In the genomic region with DNA sequence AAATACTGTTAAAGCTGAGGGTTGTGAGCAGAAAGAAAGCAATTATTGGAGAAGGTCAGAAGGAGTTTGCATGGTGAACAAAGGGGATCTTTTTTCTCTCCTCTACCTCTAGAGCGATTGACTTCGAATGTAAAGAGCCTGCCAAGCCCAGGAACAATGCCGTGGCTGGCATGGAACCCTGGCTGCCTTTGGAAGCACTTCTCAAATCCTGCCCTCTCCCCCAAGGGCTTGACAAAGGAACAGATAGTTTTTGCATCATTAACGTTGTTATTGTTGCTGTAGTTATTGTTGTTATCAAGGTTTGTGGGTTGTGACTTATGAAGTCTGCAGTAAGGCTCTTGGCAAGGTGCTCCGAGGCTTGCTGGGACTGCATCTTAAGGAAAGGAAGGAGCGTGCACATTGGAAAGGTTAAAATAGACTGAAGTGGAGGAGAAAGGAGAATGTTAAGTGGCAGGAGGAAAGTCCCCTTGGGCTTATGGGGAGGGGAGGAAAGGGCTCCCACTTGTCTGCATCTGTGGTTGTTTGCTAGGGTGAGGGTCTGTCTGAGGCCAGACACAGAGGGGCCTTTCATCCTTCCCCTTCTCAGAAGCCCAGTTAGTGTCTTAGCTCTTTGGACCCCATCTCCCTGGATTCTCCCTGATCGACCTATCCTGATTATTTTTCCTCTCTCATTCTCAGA, we compare ENCODE assay signal across 21 cellular contexts. TPM values are rescaled to one million over a fixed set of nuclear protein-coding genes. Genes with fewer than 3 reads are reported as not detected.
A peak's percentile ranks its signal among the peaks of the same experiment; 100 is the strongest.
DNase-seq lines count a peak whose midpoint lies in the region; ATAC-seq, FAIRE-seq and TF ChIP-seq lines count a peak whose summit lies in the region.
"Had no signal": no experiment of that assay in that cellular context is flagged by ENCODE, and none has a peak within 500 bp of the region (broad histone marks: within the 10 kb centered on the region; RNA-seq: fewer than 3 reads in every experiment).

No MANE protein-coding gene starts in this region.

- no peak overlapping the region for H2BK15ac ChIP-seq in IMR-90 (ENCODE audit: low read depth, low read length)

- CTCF ChIA-PET in IMR-90 (lab: Yijun Ruan, JAX): no interaction called here
- CTCF ChIA-PET in HepG2 (lab: Yijun Ruan, JAX; ENCODE audit: low intra/inter-chr PET ratio, low total read pairs): no interaction called here

- H4K20me1 ChIP-seq in IMR-90 (ENCODE audit: insufficient read depth, low read length) (peaks cover 92% of the 10 kb centered on the region), astrocyte (ENCODE audit: insufficient read depth, low read length) (peaks cover 97% of the 10 kb centered on the region), HepG2 (ENCODE audit: insufficient read depth, low read length) (peaks cover 62% of the 10 kb centered on the region), smooth muscle cell (ENCODE audit: low read depth) (peaks cover 97% of the 10 kb centered on the region), MM.1S (ENCODE audit: insufficient read depth, low read length) (peaks cover 6% of the 10 kb centered on the region; the same call in 1 of the 2 replicates)

- intact Hi-C loops in IMR-90 (cut with micrococcal nuclease) (no loop called here), HepG2 (cut with micrococcal nuclease; ENCODE audit: unreplicated experiment) (no loop called here)

- H3K4me1 Mint-ChIP-seq in astrocyte (ENCODE audit: low read depth, unreplicated experiment): peaks cover 90% of the 10 kb centered on the region

- 63% methylated on average over 2 of the region's 7 CpGs; no CpG with 5 or more reads in 1 of the 2 experiments for whole genome bisulfite sequencing in IMR-90 (ENCODE audit: extremely low coverage in 2 of 2, insufficient read length in 1 of 2), 2 experiments
- 51% methylated on average over 4 of the region's 7 CpGs for WGBS in HepG2 (ENCODE audit: low lambda C conversion rate)
- 85% methylated on average over 7 of the region's 7 CpGs for WGBS in smooth muscle cell (ENCODE audit: low lambda C conversion rate)

- H3K56ac ChIP-seq in IMR-90 (ENCODE audit: extremely low read depth, insufficient read depth, low read length): no peak overlapping the region

- peaks cover 21% of the 10 kb centered on the region; the same call in 1 of the 2 replicates for H3K9me1 ChIP-seq in IMR-90 (ENCODE audit: insufficient read depth, low read length)

- H2AFZ ChIP-seq in IMR-90 (replicated peaks; ENCODE audit: low read length, poor library complexity): no peak overlapping the region
- H2AFZ ChIP-seq in astrocyte (ENCODE audit: low read depth, low read length): no peak overlapping the region
- no peak overlapping the region for H2AFZ ChIP-seq in HepG2 (ENCODE audit: low read length)
- H2AFZ ChIP-seq in smooth muscle cell (ENCODE audit: low read depth): no peak overlapping the region
- H2AFZ ChIP-seq in MM.1S (ENCODE audit: low read length): no peak overlapping the region

- ATAC-seq in IMR-90 (ENCODE audit: low read depth): no peak
- ATAC-seq in HepG2: no peak
- no peak for ATAC-seq in GM21717 (IDR thresholded peaks at IDR 0.05; ENCODE audit: unreplicated experiment)

- peaks cover 89% of the 10 kb centered on the region for H3K79me2 ChIP-seq in astrocyte (ENCODE audit: insufficient read depth, low read length)
- H3K79me2 ChIP-seq in HepG2 (ENCODE audit: insufficient read depth, low read length): peaks cover 85% of the 10 kb centered on the region
- peaks cover 86% of the 10 kb centered on the region for H3K79me2 ChIP-seq in smooth muscle cell (ENCODE audit: low read depth)
- H3K79me2 ChIP-seq in MM.1S (ENCODE audit: low read length): peaks cover 98% of the 10 kb centered on the region

- BruUV-seq in IMR-90 (replicated peaks; lab: Mats Ljungman, UMichigan): no TSS peak
- BruUV-seq in HepG2 (replicated peaks; lab: Mats Ljungman, UMichigan): no TSS peak

- H2AK5ac ChIP-seq in IMR-90 (ENCODE audit: low read depth, low read length): no peak overlapping the region

- no peak overlapping the region for H2BK120ac ChIP-seq in IMR-90 (ENCODE audit: low read depth, low read length)

- H3K9me3 ChIP-seq in IMR-90 (ENCODE audit: control insufficient read depth, insufficient read depth, low read length) (no peaks in the 10 kb centered on the region), astrocyte (ENCODE audit: insufficient read depth, low read depth, low read length) (no peaks in the 10 kb centered on the region), HepG2 (ENCODE audit: low read length) (no peaks in the 10 kb centered on the region), smooth muscle cell (replicated peaks; ENCODE audit: low read depth) (no peaks in the 10 kb centered on the region), MM.1S (replicated peaks; ENCODE audit: insufficient read depth, low read length) (no peaks in the 10 kb centered on the region)
- H3K9me3 ChIP-seq: uterus had no signal

- H3K9ac ChIP-seq in IMR-90 (ENCODE audit: low read depth, low read length) (no peak overlapping the region), astrocyte (ENCODE audit: low read length) (no peak overlapping the region), HepG2 (ENCODE audit: insufficient read depth, low read depth, low read length) (0 out of 2 replicates have a peak overlapping the region, but pooled peaks have one; percentile 9), smooth muscle cell (ENCODE audit: low read depth) (no peak overlapping the region), MM.1S (ENCODE audit: low read length) (no peak overlapping the region)

- peak overlapping the region; percentile 25 for H3K4me3 Mint-ChIP-seq in astrocyte (ENCODE audit: unreplicated experiment)
- H3K4me3 Mint-ChIP-seq: activated CD4-positive, alpha-beta T cell treated with anti-CD3 and anti-CD28 coated beads, Interleukin-2, amount 10 ng/mL, durations not matched to agents 7 days and 5 days; activated T-helper 1 cell treated with anti-CD3 and anti-CD28 coated beads, Interleukin-12 subunit alpha, Interleukin-12 subunit beta, Interleukin-2, Interleukin-4 antibody, amounts not matched to agents 30 ng/mL and 10 ng/mL and 1 ng/mL, durations not matched to agents 14 hours and 24 hours and 36 hours; immature natural killer cell; T-helper 1 cell treated with Interleukin-12 subunit alpha and Interleukin-12 subunit beta and Interleukin-4 antibody, amounts not matched to agents 30 μg/mL and 1 μg/mL, for 36 hours had no signal

- no peak overlapping the region for H3K18ac ChIP-seq in IMR-90 (ENCODE audit: low read depth, low read length)

- TF ChIP-seq RAD21 in IMR-90 (IDR thresholded peaks at IDR 0.05; ENCODE audit: low read length) (no peak), HepG2 (CRISPR knock-in tag; IDR thresholded peaks at IDR 0.05) (no peak)

- H4K8ac ChIP-seq in IMR-90 (ENCODE audit: low read depth in 2 of 2, low read length in 2 of 2): no peak overlapping the region

- POLR2A ChIA-PET in IMR-90 (lab: Charles Lee; ENCODE audit: unreplicated experiment) (no interaction called here), HepG2 (lab: Yijun Ruan, JAX) (interaction anchor here (1.1 kb wide), 1 partner anchor 15 kb away, joined by 4 read pairs; no protein-coding TSS in a partner anchor)

- TF ChIP-seq POLR2A in IMR-90 (IDR thresholded peaks at IDR 0.05; ENCODE audit: low read depth, low read length) (no peak), HepG2 (IDR thresholded peaks at IDR 0.05; ENCODE audit: insufficient read depth in 1 of 2, low read depth in 2 of 2, low read length in 2 of 2) (no peak)

- H3K36me3 ChIP-seq in IMR-90 (ENCODE audit: control insufficient read depth, insufficient read depth, low read length): no peaks in the 10 kb centered on the region
- H3K36me3 ChIP-seq in astrocyte (ENCODE audit: insufficient read depth, low read length): no peaks in the 10 kb centered on the region
- H3K36me3 ChIP-seq in HepG2 (replicated peaks in 1 of 2; ENCODE audit: control insufficient read depth in 1 of 2, insufficient read depth in 2 of 2, low read length in 2 of 2): peaks cover 0 to 3% of the 10 kb centered on the region in 2 experiments; a peak in 2 of 5 replicates
- H3K36me3 ChIP-seq in smooth muscle cell (ENCODE audit: low read depth): no peaks in the 10 kb centered on the region
- H3K36me3 ChIP-seq in MM.1S (replicated peaks; ENCODE audit: insufficient read depth, low read length): no peaks in the 10 kb centered on the region
- H3K36me3 ChIP-seq: uterus had no signal

- H4K5ac ChIP-seq in IMR-90 (ENCODE audit: low read depth, low read length): no peak overlapping the region

- peaks cover 34 to 82% of the 10 kb centered on the region in 2 experiments; a peak in 3 of 4 replicates for H3K79me1 ChIP-seq in IMR-90 (ENCODE audit: low read depth in 1 of 2, low read length in 2 of 2)

- in situ Hi-C loops in IMR-90 (cut with MboI; ENCODE audit: low sequenced_read_pairs) (no loop called here), HepG2 (cut with HindIII; ENCODE audit: extremely low pct_ligation_motif_present, low pct_unique_long_range_greater_than_20kb) (no loop called here)

- TF ChIP-seq CTCF in IMR-90 (conservative IDR thresholded peaks at IDR 0.05; ENCODE audit: low read depth, low read length) (no peak), astrocyte (IDR thresholded peaks at IDR 0.05; ENCODE audit: insufficient read depth, low read depth, low read length) (no peak), HepG2 (CRISPR knock-in tag; IDR thresholded peaks at IDR 0.05) (no peak), smooth muscle cell (IDR thresholded peaks at IDR 0.05; ENCODE audit: borderline replicate concordance, insufficient read depth, poor library complexity, severe bottlenecking) (no peak), MM.1S (IDR thresholded peaks at IDR 0.05; ENCODE audit: low read length) (no peak)

- H3K27ac ChIP-seq in IMR-90 (ENCODE audit: insufficient read depth, low read length) (no peak overlapping the region), astrocyte (ENCODE audit: low read depth, low read length) (no peak overlapping the region), HepG2 (ENCODE audit: extremely low read length, insufficient read depth, low read length) (peak overlapping the region; percentile 83), smooth muscle cell (ENCODE audit: low read depth) (no peak overlapping the region), MM.1S (ENCODE audit: low read length) (no peak overlapping the region)
- H3K27ac ChIP-seq: C4-2B, uterus had no signal

- no peaks in the 10 kb centered on the region for H3K9me2 ChIP-seq in MM.1S (replicated peaks; ENCODE audit: insufficient read depth, low read length)

- FAIRE-seq in astrocyte (lab: Jason Lieb, UNC): no peak
- no peak for FAIRE-seq in HepG2 (lab: Jason Lieb, UNC)
- FAIRE-seq: GM12892, GM19239 had no signal

- H2BK5ac ChIP-seq in IMR-90 (ENCODE audit: low read depth, low read length, poor library complexity, severe bottlenecking): no peak overlapping the region

- H3K36me3 Mint-ChIP-seq in astrocyte (ENCODE audit: low read depth, unreplicated experiment): peaks cover 2% of the 10 kb centered on the region
- H3K36me3 Mint-ChIP-seq: immature natural killer cell had no signal

- H3K14ac ChIP-seq in IMR-90 (replicated peaks; ENCODE audit: low read depth, low read length): 0 out of 2 replicates have a peak overlapping the region, but pooled peaks have one; percentile 28

- H3K4me1 ChIP-seq in IMR-90 (ENCODE audit: control insufficient read depth, insufficient read depth, low read length) (peaks cover 37% of the 10 kb centered on the region), astrocyte (ENCODE audit: insufficient read depth, low read length) (peaks cover 45% of the 10 kb centered on the region), HepG2 (ENCODE audit: insufficient read depth, low read length) (peaks cover 84% of the 10 kb centered on the region), smooth muscle cell (ENCODE audit: low read depth) (peaks cover 70% of the 10 kb centered on the region), MM.1S (ENCODE audit: low read length) (peaks cover 9% of the 10 kb centered on the region; the same call in 1 of the 2 replicates)

- no peak overlapping the region for H3K23ac ChIP-seq in IMR-90 (ENCODE audit: low read depth, low read length)

- DNase-seq in IMR-90 (no peak), astrocyte (ENCODE audit: low read depth) (peak; percentile 61), HepG2 (ENCODE audit: low spot score) (no peak), smooth muscle cell (lab: John Stamatoyannopoulos, UW; ENCODE audit: unreplicated experiment) (no peak), MM.1S (no peak)
- no peak for DNase-seq in activated CD8-positive, alpha-beta memory T cell treated with anti-CD3 and anti-CD28 coated beads for 24 hours
- DNase-seq: activated CD4-positive, alpha-beta T cell treated with anti-CD3 and anti-CD28 coated beads, Interleukin-2, amount 10 ng/mL, durations not matched to agents 7 days and 5 days; dorsolateral prefrontal cortex; immature natural killer cell; NCI-H1417 treated with DMSO at 0.1 percent for 48 hours; NCI-H510A treated with DMSO at 0.1 percent for 48 hours; stimulated activated CD4-positive, alpha-beta T cell treated with anti-CD3 and anti-CD28 coated beads, Interleukin-4, amount 100 ng/mL, for 4 hours; stimulated activated naive CD4-positive, alpha-beta T cell; uterus had no signal

- H3K27me3 Mint-ChIP-seq in astrocyte (ENCODE audit: low read depth, unreplicated experiment): no peaks in the 10 kb centered on the region
- H3K27me3 Mint-ChIP-seq: activated CD4-positive, alpha-beta T cell treated with anti-CD3 and anti-CD28 coated beads, Interleukin-2, amount 10 ng/mL, durations not matched to agents 7 days and 5 days; IgD-negative memory B cell had no signal

- H3K9me3 Mint-ChIP-seq in astrocyte (ENCODE audit: unreplicated experiment): no peaks in the 10 kb centered on the region
- H3K9me3 Mint-ChIP-seq: activated CD4-positive, alpha-beta T cell treated with anti-CD3 and anti-CD28 coated beads, Interleukin-2, amount 10 ng/mL, durations not matched to agents 7 days and 5 days; activated T-helper 1 cell treated with anti-CD3 and anti-CD28 coated beads, Interleukin-12 subunit alpha, Interleukin-12 subunit beta, Interleukin-2, Interleukin-4 antibody, amounts not matched to agents 30 ng/mL and 10 ng/mL and 1 ng/mL, durations not matched to agents 14 hours and 24 hours and 36 hours; immature natural killer cell; T-helper 1 cell treated with Interleukin-12 subunit alpha and Interleukin-12 subunit beta and Interleukin-4 antibody, amounts not matched to agents 30 μg/mL and 1 μg/mL, for 36 hours had no signal

- TF ChIP-seq EP300 in HepG2 (IDR thresholded peaks at IDR 0.05; ENCODE audit: low read depth in 2 of 2, low read length in 2 of 2) (no peak), HepG2 (CRISPR knock-in tag; IDR thresholded peaks at IDR 0.05; ENCODE audit: borderline replicate concordance) (no peak)

- peak overlapping the region; percentile 15 for H3K27ac Mint-ChIP-seq in astrocyte (ENCODE audit: unreplicated experiment)
- H3K27ac Mint-ChIP-seq: activated CD4-positive, alpha-beta T cell treated with anti-CD3 and anti-CD28 coated beads, Interleukin-2, amount 10 ng/mL, durations not matched to agents 7 days and 5 days; activated T-helper 1 cell treated with anti-CD3 and anti-CD28 coated beads, Interleukin-12 subunit alpha, Interleukin-12 subunit beta, Interleukin-2, Interleukin-4 antibody, amounts not matched to agents 30 ng/mL and 10 ng/mL and 1 ng/mL, durations not matched to agents 14 hours and 24 hours and 36 hours; immature natural killer cell had no signal

- peak overlapping the region; percentile 10; the same call in 1 of the 2 replicates for H3K4ac ChIP-seq in IMR-90 (ENCODE audit: low read depth, low read length)

- no peak overlapping the region for H4K91ac ChIP-seq in IMR-90 (ENCODE audit: insufficient read depth, low read depth, low read length)

- no peak overlapping the region for H3K4me2 ChIP-seq in IMR-90 (ENCODE audit: low read depth, low read length)
- peak overlapping the region; percentile 42 for H3K4me2 ChIP-seq in astrocyte (ENCODE audit: low read length)
- H3K4me2 ChIP-seq in HepG2 (ENCODE audit: low read depth, low read length): peak overlapping the region; percentile 75
- H3K4me2 ChIP-seq in smooth muscle cell: peak overlapping the region; percentile 69
- no peak overlapping the region for H3K4me2 ChIP-seq in MM.1S (ENCODE audit: low read depth, low read length)

- peaks cover 18% of the 10 kb centered on the region for H3F3A ChIP-seq in smooth muscle cell (ENCODE audit: low read depth)
- H3F3A ChIP-seq in MM.1S (ENCODE audit: insufficient read depth, low read length): no peaks in the 10 kb centered on the region

- H3K4me3 ChIP-seq in IMR-90 (ENCODE audit: insufficient read depth, low read depth, low read length): no peak overlapping the region
- H3K4me3 ChIP-seq in astrocyte (ENCODE audit: insufficient read depth, low read depth, low read length): no peak overlapping the region
- H3K4me3 ChIP-seq in HepG2 (replicated peaks in 1 of 3; ENCODE audit: insufficient read depth in 1 of 3, low read depth in 2 of 3, low read length in 3 of 3): peak overlapping the region in 1 of 3 experiments; percentile 61; a peak in 2 of 6 replicates
- no peak overlapping the region for H3K4me3 ChIP-seq in smooth muscle cell
- H3K4me3 ChIP-seq in MM.1S (ENCODE audit: low read length): no peak overlapping the region
- H3K4me3 ChIP-seq: uterus had no signal

- H3K27me3 ChIP-seq in IMR-90 (ENCODE audit: control insufficient read depth, insufficient read depth, low read length): peaks cover 5% of the 10 kb centered on the region
- H3K27me3 ChIP-seq in astrocyte (ENCODE audit: insufficient read depth, low read length): peaks cover 14% of the 10 kb centered on the region
- H3K27me3 ChIP-seq in HepG2 (ENCODE audit: control insufficient read depth in 1 of 2, insufficient read depth in 2 of 2, low read length in 2 of 2): no peaks in the 10 kb centered on the region
- H3K27me3 ChIP-seq in smooth muscle cell (ENCODE audit: low read depth): no peaks in the 10 kb centered on the region
- H3K27me3 ChIP-seq in MM.1S (replicated peaks; ENCODE audit: insufficient read depth, low read length): no peaks in the 10 kb centered on the region
- H3K27me3 ChIP-seq: dorsolateral prefrontal cortex, uterus had no signal

- dilution Hi-C loops in IMR-90 (cut with HindIII; ENCODE audit: low sequenced_read_pairs, unreplicated experiment): no loop called here

- no peak overlapping the region for H2AK9ac ChIP-seq in IMR-90 (replicated peaks; ENCODE audit: low read depth, low read length, poor library complexity)

- 0 out of 2 replicates have a peak overlapping the region, but pooled peaks have one; percentile 1 for H2BK20ac ChIP-seq in IMR-90 (ENCODE audit: low read depth, low read length)

RNA-seq across cellular contexts. Expression of a gene that starts 16.8 kb away (rescaled TPM):
- total RNA-seq in IMR-90 (2012; rRNA removed) (19.4 and 21.4 TPM in 2 replicates), astrocyte (77.5 and 86.5 TPM in 2 replicates), HepG2 (2016; rRNA removed; fragmentation: Illumina TruSeq; extraction: Trizol) (19.5 and 51.3 TPM in 2 replicates), smooth muscle cell (65.4 and 85.7 TPM in 2 replicates)
- polyA plus RNA-seq in IMR-90 (2012; rRNA removed) (37.7 and 42.0 TPM in 2 replicates), HepG2 (2011; rRNA removed) (65.3 and 74.3 TPM in 2 replicates), smooth muscle cell (96.9 and 102 TPM in 2 replicates)
- 30.5 and 45.0 TPM in 2 replicates for polyA plus RNA-seq in IMR-90 (2012; cell fraction: cytosol; rRNA removed)
- polyA plus RNA-seq in IMR-90 (2012; cell fraction: nucleus; rRNA removed; ENCODE audit: low replicate concordance): 22.6 and 46.8 TPM in 2 replicates
- 13.0 and 13.1 TPM in 2 replicates for total RNA-seq in HepG2 (2016; cell fraction: cytosol; rRNA removed; fragmentation: Illumina TruSeq; extraction: Trizol; ENCODE audit: low read depth)
- total RNA-seq in HepG2 (2016; cell fraction: insoluble cytoplasmic fraction; rRNA removed; fragmentation: Illumina TruSeq; extraction: Trizol): 19.8 and 48.1 TPM in 2 replicates
- total RNA-seq in HepG2 (2016; cell fraction: membrane; rRNA removed; fragmentation: Illumina TruSeq; extraction: Trizol): 12.9 and 15.5 TPM in 2 replicates
- 46.1 and 55.1 TPM in 2 replicates for total RNA-seq in HepG2 (2016; cell fraction: nucleus; rRNA removed; fragmentation: Illumina TruSeq; extraction: Trizol)
- polyA plus RNA-seq in HepG2 (2011; cell fraction: cytosol; rRNA removed): 68.0 and 77.8 TPM in 2 replicates
- polyA plus RNA-seq in HepG2 (2011; cell fraction: nucleus; rRNA removed): 56.4 and 59.5 TPM in 2 replicates
- 60.1 and 65.8 TPM in 2 replicates for polyA plus RNA-seq in HepG2 (2012)
- 9.4 and 9.5 TPM in 2 replicates for polyA plus RNA-seq in HepG2 (2016; cell fraction: cytosol; fragmentation: Illumina TruSeq; extraction: Trizol; ENCODE audit: low read depth)
- 26.4 and 30.6 TPM in 2 replicates for polyA plus RNA-seq in HepG2 (2016; cell fraction: insoluble cytoplasmic fraction; fragmentation: Illumina TruSeq; extraction: Trizol; ENCODE audit: low read depth)
- 13.4 and 13.9 TPM in 2 replicates for polyA plus RNA-seq in HepG2 (2016; cell fraction: membrane; fragmentation: Illumina TruSeq; extraction: Trizol; ENCODE audit: low read depth)
- 125 and 129 TPM in 2 replicates for polyA plus RNA-seq in HepG2 (2016; cell fraction: nucleus; fragmentation: Illumina TruSeq; extraction: Trizol; ENCODE audit: insufficient read depth, low read depth)
- polyA minus RNA-seq in HepG2 (2011; rRNA and poly(A)+ RNA removed; ENCODE audit: low replicate concordance): 15.2 and 37.2 TPM in 2 replicates
- polyA minus RNA-seq in HepG2 (2011; cell fraction: cytosol; rRNA and poly(A)+ RNA removed): 23.6 and 33.0 TPM in 2 replicates
- 37.1 and 44.5 TPM in 2 replicates for polyA minus RNA-seq in HepG2 (2011; cell fraction: nucleus; rRNA and poly(A)+ RNA removed)

RNA-seq across cellular contexts. Expression of a gene that starts 56.0 kb away (rescaled TPM):
- total RNA-seq in IMR-90 (2012; rRNA removed) (not detected in 2 replicates), astrocyte (1.0 and 2.1 TPM in 2 replicates), HepG2 (2016; rRNA removed; fragmentation: Illumina TruSeq; extraction: Trizol) (not detected in 2 replicates), smooth muscle cell (3.0 TPM in 1 of 2 replicates, not detected in the other)
- polyA plus RNA-seq in IMR-90 (2012; rRNA removed) (not detected in 2 replicates), HepG2 (2011; rRNA removed) (0.04 TPM in 1 of 2 replicates, not detected in the other), smooth muscle cell (0.92 TPM in 1 of 2 replicates, not detected in the other)
- not detected in 2 replicates for polyA plus RNA-seq in IMR-90 (2012; cell fraction: cytosol; rRNA removed)
- polyA plus RNA-seq in IMR-90 (2012; cell fraction: nucleus; rRNA removed; ENCODE audit: low replicate concordance): not detected in 2 replicates
- total RNA-seq in HepG2 (2016; cell fraction: cytosol; rRNA removed; fragmentation: Illumina TruSeq; extraction: Trizol; ENCODE audit: low read depth): not detected in 2 replicates
- not detected in 2 replicates for total RNA-seq in HepG2 (2016; cell fraction: insoluble cytoplasmic fraction; rRNA removed; fragmentation: Illumina TruSeq; extraction: Trizol)
- not detected in 2 replicates for total RNA-seq in HepG2 (2016; cell fraction: membrane; rRNA removed; fragmentation: Illumina TruSeq; extraction: Trizol)
- not detected in 2 replicates for total RNA-seq in HepG2 (2016; cell fraction: nucleus; rRNA removed; fragmentation: Illumina TruSeq; extraction: Trizol)
- polyA plus RNA-seq in HepG2 (2011; cell fraction: cytosol; rRNA removed): not detected in 2 replicates
- 0.03 TPM in 2 replicates for polyA plus RNA-seq in HepG2 (2011; cell fraction: nucleus; rRNA removed)
- polyA plus RNA-seq in HepG2 (2012): not detected in 2 replicates
- polyA plus RNA-seq in HepG2 (2016; cell fraction: cytosol; fragmentation: Illumina TruSeq; extraction: Trizol; ENCODE audit: low read depth): not detected in 2 replicates
- not detected in 2 replicates for polyA plus RNA-seq in HepG2 (2016; cell fraction: insoluble cytoplasmic fraction; fragmentation: Illumina TruSeq; extraction: Trizol; ENCODE audit: low read depth)
- not detected in 2 replicates for polyA plus RNA-seq in HepG2 (2016; cell fraction: membrane; fragmentation: Illumina TruSeq; extraction: Trizol; ENCODE audit: low read depth)
- not detected in 2 replicates for polyA plus RNA-seq in HepG2 (2016; cell fraction: nucleus; fragmentation: Illumina TruSeq; extraction: Trizol; ENCODE audit: insufficient read depth, low read depth)
- polyA minus RNA-seq in HepG2 (2011; rRNA and poly(A)+ RNA removed; ENCODE audit: low replicate concordance): not detected in 2 replicates
- polyA minus RNA-seq in HepG2 (2011; cell fraction: cytosol; rRNA and poly(A)+ RNA removed): not detected in 2 replicates
- polyA minus RNA-seq in HepG2 (2011; cell fraction: nucleus; rRNA and poly(A)+ RNA removed): not detected in 2 replicates
- total RNA-seq: activated CD4-positive, alpha-beta T cell treated with anti-CD3 and anti-CD28 coated beads, Interleukin-2, amount 10 ng/mL, durations not matched to agents 7 days and 5 days; activated T-helper 1 cell treated with anti-CD3 and anti-CD28 coated beads, Interleukin-12 subunit alpha, Interleukin-12 subunit beta, Interleukin-2, Interleukin-4 antibody, amounts not matched to agents 30 ng/mL and 10 ng/mL and 1 ng/mL, durations not matched to agents 14 hours and 24 hours and 36 hours had no signal
- polyA plus RNA-seq: IgD-negative memory B cell, immature natural killer cell had no signal

Comparison
In these comparisons a context has a peak if more than half of its experiments do, and no peak if none do; other contexts are left out.
1. H3K4me2 ChIP-seq: peak in astrocyte (single experiment), HepG2 (single experiment) and smooth muscle cell (single experiment); none in IMR-90 (single experiment) and MM.1S (single experiment).